In the genomic region with DNA sequence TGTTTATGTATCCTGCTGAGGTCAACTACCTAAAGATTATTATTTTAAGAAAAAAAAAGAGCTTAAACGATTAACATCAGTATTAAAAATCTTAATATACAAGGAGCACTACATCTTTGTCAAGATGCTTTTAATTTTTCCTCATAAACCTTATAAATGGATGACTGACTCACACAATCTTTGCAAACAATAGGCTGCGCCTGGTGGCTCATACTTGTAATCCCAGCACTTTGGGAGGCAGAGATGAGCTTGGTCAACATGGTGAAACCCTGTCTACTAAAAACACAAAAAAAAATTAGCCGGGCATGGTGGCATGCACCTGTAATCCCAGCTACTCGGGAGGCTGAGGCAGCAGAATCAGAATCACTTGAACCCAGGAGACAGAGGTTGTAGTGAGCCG, we compare ENCODE assay signal across 10 cellular contexts. TPM values are rescaled to one million over a fixed set of nuclear protein-coding genes. Genes with fewer than 3 reads are reported as not detected.
DNase-seq lines count a peak whose midpoint lies in the region; ATAC-seq and TF ChIP-seq lines count a peak whose summit lies in the region.
"Had no signal": no experiment of that assay in that cellular context is flagged by ENCODE, and none has a peak within 500 bp of the region (broad histone marks: within the 10 kb centered on the region; RNA-seq: fewer than 3 reads in every experiment).

No MANE protein-coding gene starts in this region.

- peaks cover 5% of the 10 kb centered on the region; the same call in 1 of the 2 replicates for H3F3A ChIP-seq in OCI-LY1 (ENCODE audit: insufficient read depth, low read length)

- no peak for TF ChIP-seq CTCF in OCI-LY1 (IDR thresholded peaks at IDR 0.05; ENCODE audit: low read length)
- TF ChIP-seq CTCF in dorsolateral prefrontal cortex (IDR thresholded peaks at IDR 0.05 in 54 of 56, conservative IDR thresholded peaks at IDR 0.05 in 2 of 56; ENCODE audit: low read depth in 1 of 56, partially characterized antibody in 56 of 56), result no peak

- intact Hi-C loops in dorsolateral prefrontal cortex (cut with DNase I), result loop anchor here in 1 of 2 donors (10.0 kb wide), 1 partner anchor 122 kb away; a partner anchor contains a TSS

- no peak for DNase-seq in dorsolateral prefrontal cortex
- DNase-seq in NCI-H2081 (lab: John Stamatoyannopoulos, UW), result no peak
- no peak for DNase-seq in hepatic stellate cell (ENCODE audit: low spot score)
- DNase-seq in AML-193 (lab: John Stamatoyannopoulos, UW), result no peak
- DNase-seq: cerebellar nuclear complex had no signal

- H3K27me3 ChIP-seq in OCI-LY1 (ENCODE audit: insufficient read depth, low read length), result no peaks in the 10 kb centered on the region
- no peaks in the 10 kb centered on the region for H3K27me3 ChIP-seq in dorsolateral prefrontal cortex
- no peaks in the 10 kb centered on the region for H3K27me3 ChIP-seq in neuron (ENCODE audit: insufficient read depth, low read length)

- H4K20me1 ChIP-seq in OCI-LY1 (ENCODE audit: insufficient read depth, low read length), result no peaks in the 10 kb centered on the region

- H3K4me1 ChIP-seq in OCI-LY1 (ENCODE audit: insufficient read depth, low read length, severe bottlenecking) (peaks cover 41% of the 10 kb centered on the region), neuron (ENCODE audit: insufficient read depth, low read length) (peaks cover 36% of the 10 kb centered on the region)

- peak overlapping the region; percentile 76 for H3K4me2 ChIP-seq in OCI-LY1 (ENCODE audit: low read length)

- H3K4me3 ChIP-seq in GM08714 (ENCODE audit: low read length) (peak overlapping the region; percentile 53), OCI-LY1 (ENCODE audit: low read depth, low read length, poor library complexity, severe bottlenecking) (peak overlapping the region; percentile 90), dorsolateral prefrontal cortex (peak overlapping the region in 45 of 59 donors; percentile 3 to 100 (median 93)), neuron (ENCODE audit: low read length) (peak overlapping the region; percentile 21)

- H3K9ac ChIP-seq in OCI-LY1 (ENCODE audit: low read length), result peak overlapping the region; percentile 95

- H3K27ac ChIP-seq in OCI-LY1 (ENCODE audit: low read depth, low read length, poor library complexity, severe bottlenecking) (no peak overlapping the region), dorsolateral prefrontal cortex (peak overlapping the region in 2 of 59 donors; percentile 3 to 16)

- H3K36me3 ChIP-seq in OCI-LY1 (ENCODE audit: insufficient read depth, low read length) (peaks cover 65% of the 10 kb centered on the region), neuron (ENCODE audit: insufficient read depth, low read length) (peaks cover 51% of the 10 kb centered on the region)

- H3K9me3 ChIP-seq in OCI-LY1 (ENCODE audit: low read length) (no peaks in the 10 kb centered on the region), neuron (ENCODE audit: low read length) (no peaks in the 10 kb centered on the region)

- no peak for ATAC-seq in GM19324 (IDR thresholded peaks at IDR 0.05; ENCODE audit: low FRiP score, unreplicated experiment)

- no peak overlapping the region for H2AFZ ChIP-seq in OCI-LY1 (ENCODE audit: low read length)
- no peak overlapping the region for H2AFZ ChIP-seq in neuron (ENCODE audit: low read depth, low read length)

- no peaks in the 10 kb centered on the region for H3K9me2 ChIP-seq in OCI-LY1 (ENCODE audit: low read depth, low read length)

- H3K79me2 ChIP-seq in OCI-LY1 (ENCODE audit: insufficient read depth, low read length), result peaks cover 34% of the 10 kb centered on the region

RNA-seq across cellular contexts. Expression of a gene that starts 1.7 kb away (rescaled TPM):
- 10 to 100 TPM; 33.7 to 80.2 (median 50.9) TPM for total RNA-seq in dorsolateral prefrontal cortex

RNA-seq across cellular contexts. Expression of a gene that starts 9.0 kb away (rescaled TPM):
- total RNA-seq in dorsolateral prefrontal cortex, result not detected
- total RNA-seq: lower leg skin had no signal

RNA-seq across cellular contexts. Expression of a gene that starts 21.3 kb away (rescaled TPM):
- 10 to 100 TPM; 13.3 to 34.9 (median 21.2) TPM for total RNA-seq in dorsolateral prefrontal cortex

RNA-seq across cellular contexts. Expression of a gene that starts 45.9 kb away (rescaled TPM):
- total RNA-seq in dorsolateral prefrontal cortex, result 100 to 1,000 TPM; 113 to 323 (median 165) TPM

Comparison
In these comparisons a context has a peak if more than half of its experiments do, and no peak if none do; other contexts are left out.
1. H3K4me3 ChIP-seq: peak in every context shown above with its lines; median percentile 93 in dorsolateral prefrontal cortex; 90 in OCI-LY1; 53 in GM08714; 21 in neuron.